Comparison of ENCODE assay signal across 1 cellular context in the genomic region with DNA sequence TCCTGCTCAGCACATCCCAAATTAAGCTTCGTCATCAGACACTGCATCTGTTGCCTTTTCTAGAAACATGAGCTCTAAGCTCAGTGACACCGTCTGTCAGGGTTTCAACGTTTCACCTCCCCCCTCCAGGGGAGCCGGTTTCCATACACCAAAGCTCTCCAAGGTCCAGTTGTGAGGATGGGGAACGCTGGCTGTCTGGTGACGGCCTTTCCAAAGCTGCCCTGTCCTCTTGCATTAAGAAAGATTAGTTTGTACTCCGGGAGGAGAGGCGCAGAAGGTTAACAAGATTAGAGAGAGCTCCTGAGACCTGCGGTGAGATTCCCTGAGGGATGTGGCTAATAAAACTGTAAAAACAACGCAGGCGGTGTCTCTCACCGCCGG.
TF ChIP-seq lines count a peak whose summit lies in the region.

No MANE protein-coding gene starts in this region.

TF ChIP-seq in HEK293, 187 proteins besides CTCF, POLR2A, EP300 and RAD21 (continued from another document):
- TF ChIP-seq, protein P1, sequence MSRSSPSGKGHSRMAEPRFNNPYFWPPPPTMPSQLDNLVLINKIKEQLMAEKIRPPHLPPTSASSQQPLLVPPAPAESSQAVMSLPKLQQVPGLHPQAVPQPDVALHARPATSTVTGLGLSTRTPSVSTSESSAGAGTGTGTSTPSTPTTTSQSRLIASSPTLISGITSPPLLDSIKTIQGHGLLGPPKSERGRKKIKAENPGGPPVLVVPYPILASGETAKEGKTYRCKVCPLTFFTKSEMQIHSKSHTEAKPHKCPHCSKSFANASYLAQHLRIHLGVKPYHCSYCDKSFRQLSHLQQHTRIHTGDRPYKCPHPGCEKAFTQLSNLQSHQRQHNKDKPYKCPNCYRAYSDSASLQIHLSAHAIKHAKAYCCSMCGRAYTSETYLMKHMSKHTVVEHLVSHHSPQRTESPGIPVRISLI (tag by site-specific recombination; IDR thresholded peaks at IDR 0.05): no peak
- TF ChIP-seq ZNF341 (tag by site-specific recombination; IDR thresholded peaks at IDR 0.05; ENCODE audit: low read depth) (no peak), RBAK (tag by site-specific recombination; IDR thresholded peaks at IDR 0.05) (no peak), WT1 (tag by site-specific recombination; IDR thresholded peaks at IDR 0.05) (no peak), OSR2 (tag by site-specific recombination; IDR thresholded peaks at IDR 0.05) (peak; percentile 76), KLF1 (tag by site-specific recombination; IDR thresholded peaks at IDR 0.05) (no peak), TCF7L2 (IDR thresholded peaks at IDR 0.05; ENCODE audit: borderline replicate concordance, low read depth, low read length) (no peak), ZNF37A (tag by site-specific recombination; IDR thresholded peaks at IDR 0.05) (no peak), ZNF701 (tag by site-specific recombination; IDR thresholded peaks at IDR 0.05) (no peak), ZNF529 (tag by site-specific recombination; IDR thresholded peaks at IDR 0.05; ENCODE audit: insufficient replicate concordance) (no peak), ZNF561 (tag by site-specific recombination; IDR thresholded peaks at IDR 0.05; ENCODE audit: borderline replicate concordance) (no peak), ZNF19 (tag by site-specific recombination; IDR thresholded peaks at IDR 0.05; ENCODE audit: low read depth) (no peak), ZNF747 (tag by site-specific recombination; IDR thresholded peaks at IDR 0.05) (no peak), ZBTB8A (tag by site-specific recombination; IDR thresholded peaks at IDR 0.05) (no peak), ZNF560 (tag by site-specific recombination; IDR thresholded peaks at IDR 0.05; ENCODE audit: borderline replicate concordance) (no peak), ZNF404 (tag by site-specific recombination; IDR thresholded peaks at IDR 0.05) (no peak), ZNF335 (tag by site-specific recombination; conservative IDR thresholded peaks at IDR 0.05) (peak; percentile 77), HOXD13 (CRISPR knock-in tag; IDR thresholded peaks at IDR 0.05; ENCODE audit: borderline replicate concordance) (no peak), ZIC2 (tag by site-specific recombination; IDR thresholded peaks at IDR 0.05) (0 out of 2 replicates have a peak, but pooled peaks have one; percentile 49), ZNF426 (tag by site-specific recombination; IDR thresholded peaks at IDR 0.05) (no peak), ZNF792 (tag by site-specific recombination; IDR thresholded peaks at IDR 0.05) (no peak), ZNF621 (tag by site-specific recombination; IDR thresholded peaks at IDR 0.05) (no peak), ZNF175 (tag by site-specific recombination; IDR thresholded peaks at IDR 0.05) (no peak), ZNF660 (tag by site-specific recombination; IDR thresholded peaks at IDR 0.05) (no peak), ZNF394 (tag by site-specific recombination; IDR thresholded peaks at IDR 0.05; ENCODE audit: borderline replicate concordance) (no peak), ZNF600 (tag by site-specific recombination; IDR thresholded peaks at IDR 0.05) (no peak), ZNF155 (tag by site-specific recombination; IDR thresholded peaks at IDR 0.05) (no peak), ZNF423 (tag by site-specific recombination; IDR thresholded peaks at IDR 0.05) (0 out of 2 replicates have a peak, but pooled peaks have one; percentile 30), ZNF768 (tag by site-specific recombination; IDR thresholded peaks at IDR 0.05) (no peak)
- TF ChIP-seq, protein P2, sequence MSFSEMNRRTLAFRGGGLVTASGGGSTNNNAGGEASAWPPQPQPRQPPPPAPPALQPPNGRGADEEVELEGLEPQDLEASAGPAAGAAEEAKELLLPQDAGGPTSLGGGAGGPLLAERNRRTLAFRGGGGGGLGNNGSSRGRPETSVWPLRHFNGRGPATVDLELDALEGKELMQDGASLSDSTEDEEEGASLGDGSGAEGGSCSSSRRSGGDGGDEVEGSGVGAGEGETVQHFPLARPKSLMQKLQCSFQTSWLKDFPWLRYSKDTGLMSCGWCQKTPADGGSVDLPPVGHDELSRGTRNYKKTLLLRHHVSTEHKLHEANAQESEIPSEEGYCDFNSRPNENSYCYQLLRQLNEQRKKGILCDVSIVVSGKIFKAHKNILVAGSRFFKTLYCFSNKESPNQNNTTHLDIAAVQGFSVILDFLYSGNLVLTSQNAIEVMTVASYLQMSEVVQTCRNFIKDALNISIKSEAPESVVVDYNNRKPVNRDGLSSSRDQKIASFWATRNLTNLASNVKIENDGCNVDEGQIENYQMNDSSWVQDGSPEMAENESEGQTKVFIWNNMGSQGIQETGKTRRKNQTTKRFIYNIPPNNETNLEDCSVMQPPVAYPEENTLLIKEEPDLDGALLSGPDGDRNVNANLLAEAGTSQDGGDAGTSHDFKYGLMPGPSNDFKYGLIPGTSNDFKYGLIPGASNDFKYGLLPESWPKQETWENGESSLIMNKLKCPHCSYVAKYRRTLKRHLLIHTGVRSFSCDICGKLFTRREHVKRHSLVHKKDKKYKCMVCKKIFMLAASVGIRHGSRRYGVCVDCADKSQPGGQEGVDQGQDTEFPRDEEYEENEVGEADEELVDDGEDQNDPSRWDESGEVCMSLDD (tag by site-specific recombination; IDR thresholded peaks at IDR 0.05): no peak
- TF ChIP-seq, protein P3, sequence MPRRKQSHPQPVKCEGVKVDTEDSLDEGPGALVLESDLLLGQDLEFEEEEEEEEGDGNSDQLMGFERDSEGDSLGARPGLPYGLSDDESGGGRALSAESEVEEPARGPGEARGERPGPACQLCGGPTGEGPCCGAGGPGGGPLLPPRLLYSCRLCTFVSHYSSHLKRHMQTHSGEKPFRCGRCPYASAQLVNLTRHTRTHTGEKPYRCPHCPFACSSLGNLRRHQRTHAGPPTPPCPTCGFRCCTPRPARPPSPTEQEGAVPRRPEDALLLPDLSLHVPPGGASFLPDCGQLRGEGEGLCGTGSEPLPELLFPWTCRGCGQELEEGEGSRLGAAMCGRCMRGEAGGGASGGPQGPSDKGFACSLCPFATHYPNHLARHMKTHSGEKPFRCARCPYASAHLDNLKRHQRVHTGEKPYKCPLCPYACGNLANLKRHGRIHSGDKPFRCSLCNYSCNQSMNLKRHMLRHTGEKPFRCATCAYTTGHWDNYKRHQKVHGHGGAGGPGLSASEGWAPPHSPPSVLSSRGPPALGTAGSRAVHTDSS (tag by site-specific recombination; IDR thresholded peaks at IDR 0.05): no peak
- TF ChIP-seq, protein P4, sequence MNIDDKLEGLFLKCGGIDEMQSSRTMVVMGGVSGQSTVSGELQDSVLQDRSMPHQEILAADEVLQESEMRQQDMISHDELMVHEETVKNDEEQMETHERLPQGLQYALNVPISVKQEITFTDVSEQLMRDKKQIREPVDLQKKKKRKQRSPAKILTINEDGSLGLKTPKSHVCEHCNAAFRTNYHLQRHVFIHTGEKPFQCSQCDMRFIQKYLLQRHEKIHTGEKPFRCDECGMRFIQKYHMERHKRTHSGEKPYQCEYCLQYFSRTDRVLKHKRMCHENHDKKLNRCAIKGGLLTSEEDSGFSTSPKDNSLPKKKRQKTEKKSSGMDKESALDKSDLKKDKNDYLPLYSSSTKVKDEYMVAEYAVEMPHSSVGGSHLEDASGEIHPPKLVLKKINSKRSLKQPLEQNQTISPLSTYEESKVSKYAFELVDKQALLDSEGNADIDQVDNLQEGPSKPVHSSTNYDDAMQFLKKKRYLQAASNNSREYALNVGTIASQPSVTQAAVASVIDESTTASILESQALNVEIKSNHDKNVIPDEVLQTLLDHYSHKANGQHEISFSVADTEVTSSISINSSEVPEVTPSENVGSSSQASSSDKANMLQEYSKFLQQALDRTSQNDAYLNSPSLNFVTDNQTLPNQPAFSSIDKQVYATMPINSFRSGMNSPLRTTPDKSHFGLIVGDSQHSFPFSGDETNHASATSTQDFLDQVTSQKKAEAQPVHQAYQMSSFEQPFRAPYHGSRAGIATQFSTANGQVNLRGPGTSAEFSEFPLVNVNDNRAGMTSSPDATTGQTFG (tag by site-specific recombination; IDR thresholded peaks at IDR 0.05; ENCODE audit: borderline replicate concordance): no peak
- TF ChIP-seq, protein P5, sequence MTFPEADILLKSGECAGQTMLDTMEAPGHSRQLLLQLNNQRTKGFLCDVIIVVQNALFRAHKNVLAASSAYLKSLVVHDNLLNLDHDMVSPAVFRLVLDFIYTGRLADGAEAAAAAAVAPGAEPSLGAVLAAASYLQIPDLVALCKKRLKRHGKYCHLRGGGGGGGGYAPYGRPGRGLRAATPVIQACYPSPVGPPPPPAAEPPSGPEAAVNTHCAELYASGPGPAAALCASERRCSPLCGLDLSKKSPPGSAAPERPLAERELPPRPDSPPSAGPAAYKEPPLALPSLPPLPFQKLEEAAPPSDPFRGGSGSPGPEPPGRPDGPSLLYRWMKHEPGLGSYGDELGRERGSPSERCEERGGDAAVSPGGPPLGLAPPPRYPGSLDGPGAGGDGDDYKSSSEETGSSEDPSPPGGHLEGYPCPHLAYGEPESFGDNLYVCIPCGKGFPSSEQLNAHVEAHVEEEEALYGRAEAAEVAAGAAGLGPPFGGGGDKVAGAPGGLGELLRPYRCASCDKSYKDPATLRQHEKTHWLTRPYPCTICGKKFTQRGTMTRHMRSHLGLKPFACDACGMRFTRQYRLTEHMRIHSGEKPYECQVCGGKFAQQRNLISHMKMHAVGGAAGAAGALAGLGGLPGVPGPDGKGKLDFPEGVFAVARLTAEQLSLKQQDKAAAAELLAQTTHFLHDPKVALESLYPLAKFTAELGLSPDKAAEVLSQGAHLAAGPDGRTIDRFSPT (tag by site-specific recombination; IDR thresholded peaks at IDR 0.05): no peak
